Comparison of ENCODE assay signal across 14 cellular contexts in genomic region chr19:10888421-10888866, GRCh38. TPM values are rescaled to one million over a fixed set of nuclear protein-coding genes. Genes with fewer than 3 reads are reported as not detected.
A peak's percentile ranks its signal among the peaks of the same experiment; 100 is the strongest.
DNase-seq lines count a peak whose midpoint lies in the region; ATAC-seq and TF ChIP-seq lines count a peak whose summit lies in the region.
"Had no signal": no experiment of that assay in that cellular context is flagged by ENCODE, and none has a peak within 500 bp of the region (broad histone marks: within the 10 kb centered on the region; RNA-seq: fewer than 3 reads in every experiment).

No MANE protein-coding gene starts in this region.

- POLR2A ChIA-PET in OCI-LY7 (lab: Charles Lee): interaction anchor here (0.7 to 2.7 kb wide), 6 partner anchors 10 to 80 kb away, joined by 3 to 34 read pairs (median 5); no protein-coding TSS in a partner anchor
- POLR2A ChIA-PET in PC-3 (lab: Charles Lee; ENCODE audit: unreplicated experiment): no interaction called here

- no peaks in the 10 kb centered on the region for H3K27me3 ChIP-seq in PC-3 (ENCODE audit: low read length)

- BruUV-seq in OCI-LY7 (replicated peaks; lab: Mats Ljungman, UMichigan) (no TSS peak), PC-3 (replicated peaks; lab: Mats Ljungman, UMichigan) (no TSS peak)

- no peak for TF ChIP-seq CTCF in OCI-LY7 (conservative IDR thresholded peaks at IDR 0.05; ENCODE audit: low read length)
- TF ChIP-seq CTCF in mesothelial cell of epicardium (IDR thresholded peaks at IDR 0.05; ENCODE audit: unreplicated experiment): no peak
- TF ChIP-seq CTCF in PC-3 (conservative IDR thresholded peaks at IDR 0.05; ENCODE audit: low read depth, low read length): no peak

- peak overlapping the region; percentile 40 for H3K4me3 ChIP-seq in OCI-LY7 (ENCODE audit: low read depth, low read length, poor library complexity, severe bottlenecking)
- H3K4me3 ChIP-seq in PC-3 (ENCODE audit: low read length): no peak overlapping the region
- H3K4me3 ChIP-seq: A549, PC-9 had no signal

- H4K20me1 ChIP-seq in OCI-LY7 (ENCODE audit: insufficient read depth, low read length) (no peaks in the 10 kb centered on the region), PC-3 (ENCODE audit: low read length) (no peaks in the 10 kb centered on the region)

- no peak overlapping the region for H3K4me3 Mint-ChIP-seq in mesothelial cell of epicardium
- H3K4me3 Mint-ChIP-seq: activated naive CD4-positive, alpha-beta T cell treated with anti-CD3 and anti-CD28 coated beads, Interleukin-2, amount 50 U/mL, for 24 hours; central memory CD8-positive, alpha-beta T cell had no signal

- no peak for ATAC-seq in PC-3
- ATAC-seq: A549 had no signal

- peak overlapping the region; percentile 83 for H3K27ac Mint-ChIP-seq in mesothelial cell of epicardium
- H3K27ac Mint-ChIP-seq: activated naive CD4-positive, alpha-beta T cell treated with anti-CD3 and anti-CD28 coated beads, Interleukin-2, amount 50 U/mL, for 24 hours had no signal

- H3K27me3 Mint-ChIP-seq in mesothelial cell of epicardium (ENCODE audit: low read depth): no peaks in the 10 kb centered on the region
- H3K27me3 Mint-ChIP-seq: activated naive CD4-positive, alpha-beta T cell treated with anti-CD3 and anti-CD28 coated beads, Interleukin-2, amount 50 U/mL, for 24 hours; central memory CD8-positive, alpha-beta T cell had no signal

- H3K36me3 Mint-ChIP-seq in mesothelial cell of epicardium: no peaks in the 10 kb centered on the region
- H3K36me3 Mint-ChIP-seq: activated naive CD4-positive, alpha-beta T cell treated with anti-CD3 and anti-CD28 coated beads, Interleukin-2, amount 50 U/mL, for 24 hours had no signal

- H3K9me3 ChIP-seq in OCI-LY7 (ENCODE audit: low read length) (no peaks in the 10 kb centered on the region), PC-3 (ENCODE audit: low read length) (no peaks in the 10 kb centered on the region)
- H3K9me3 ChIP-seq: A549 had no signal

- no peaks in the 10 kb centered on the region for H3K9me2 ChIP-seq in OCI-LY7 (ENCODE audit: insufficient read depth, low read length)
- H3K9me2 ChIP-seq in PC-3 (replicated peaks; ENCODE audit: low read length): no peaks in the 10 kb centered on the region

- H3K4me2 ChIP-seq in OCI-LY7 (ENCODE audit: low read length) (peak overlapping the region; percentile 79), PC-3 (ENCODE audit: low read length) (no peak overlapping the region)
- H3K4me2 ChIP-seq: A549, PC-9 had no signal

- peak overlapping the region; percentile 91 for H3K27ac ChIP-seq in OCI-LY7 (ENCODE audit: low read depth, low read length, poor library complexity, severe bottlenecking)
- no peak overlapping the region for H3K27ac ChIP-seq in PC-3 (ENCODE audit: low read length)
- H3K27ac ChIP-seq: PC-9 had no signal

- peaks cover 12% of the 10 kb centered on the region for H3K36me3 ChIP-seq in OCI-LY7 (ENCODE audit: insufficient read depth, low read length)
- no peaks in the 10 kb centered on the region for H3K36me3 ChIP-seq in PC-3 (ENCODE audit: low read depth, low read length)

- CTCF ChIA-PET in OCI-LY7 (lab: Charles Lee; ENCODE audit: unreplicated experiment) (interaction anchor here (0.6 to 2.2 kb wide), 4 partner anchors 8 to 24 kb away, joined by 3 to 11 read pairs (median 8); no protein-coding TSS in a partner anchor), PC-3 (lab: Charles Lee) (no interaction called here)

- intact Hi-C loops in OCI-LY7 (cut with micrococcal nuclease; ENCODE audit: unreplicated experiment): loop anchor here (1.0 kb wide), 2 partner anchors 9 to 17 kb away; partner anchors contain the start of gene CARM1
- intact Hi-C loops in PC-3 (cut with micrococcal nuclease): no loop called here

- no peaks in the 10 kb centered on the region for H3F3A ChIP-seq in PC-3 (ENCODE audit: low read length, unreplicated experiment)

- peaks cover 78% of the 10 kb centered on the region for H3K79me2 ChIP-seq in OCI-LY7 (ENCODE audit: insufficient read depth, low read depth, low read length)
- H3K79me2 ChIP-seq in PC-3 (ENCODE audit: low read length): peaks cover 72% of the 10 kb centered on the region

- no peak overlapping the region for H2AFZ ChIP-seq in OCI-LY7 (ENCODE audit: low read length)
- no peak overlapping the region for H2AFZ ChIP-seq in PC-3 (ENCODE audit: low read length)
- H2AFZ ChIP-seq: PC-9 had no signal

- TF ChIP-seq RAD21 in Ishikawa (IDR thresholded peaks at IDR 0.05; ENCODE audit: low read depth): no peak

- DNase-seq in Ammon's horn (ENCODE audit: low spot score): peak; percentile 49
- peak; percentile 77 for DNase-seq in OCI-LY7 (ENCODE audit: low spot score)
- no peak for DNase-seq in mesothelial cell of epicardium (ENCODE audit: low spot score in 2 of 2, unreplicated experiment in 2 of 2)
- no peak for DNase-seq in NCI-H345 treated with DMSO at 0.1 percent for 48 hours (lab: John Stamatoyannopoulos, UW; ENCODE audit: unreplicated experiment)
- DNase-seq in PC-3: no peak
- DNase-seq in DMS79 (lab: John Stamatoyannopoulos, UW): no peak
- DNase-seq in UCSD-AML1 (lab: John Stamatoyannopoulos, UW; ENCODE audit: unreplicated experiment): no peak
- DNase-seq: activated CD8-positive, alpha-beta memory T cell treated with anti-CD3 and anti-CD28 coated beads for 24 hours; DMS79 treated with DMSO at 0.1 percent for 48 hours; PC-9 had no signal

- H3K4me1 ChIP-seq in OCI-LY7 (ENCODE audit: insufficient read depth, low read length, poor library complexity, severe bottlenecking) (peaks cover 37% of the 10 kb centered on the region), PC-3 (ENCODE audit: insufficient read depth, low read length) (peaks cover 7% of the 10 kb centered on the region; the same call in 1 of the 2 replicates)
- H3K4me1 ChIP-seq: A549 had no signal

- no peak overlapping the region for H3K9ac ChIP-seq in PC-3 (ENCODE audit: low read length)

- H3K9me3 Mint-ChIP-seq in mesothelial cell of epicardium: no peaks in the 10 kb centered on the region
- H3K9me3 Mint-ChIP-seq: activated naive CD4-positive, alpha-beta T cell treated with anti-CD3 and anti-CD28 coated beads, Interleukin-2, amount 50 U/mL, for 24 hours; central memory CD8-positive, alpha-beta T cell had no signal

- H3K4me1 Mint-ChIP-seq in mesothelial cell of epicardium: peaks cover 43% of the 10 kb centered on the region

- TF ChIP-seq EP300 in Ishikawa (IDR thresholded peaks at IDR 0.05; ENCODE audit: borderline replicate concordance): peak; percentile 58; the same call in 1 of the 2 replicates

TF ChIP-seq in Ishikawa, 13 proteins besides CTCF, POLR2A, EP300 and RAD21:
- TF ChIP-seq TEAD4 (IDR thresholded peaks at IDR 0.05): peak; percentile 21
- TF ChIP-seq NFIC (IDR thresholded peaks at IDR 0.05): peak; percentile 65
- TF ChIP-seq ZBTB7A (IDR thresholded peaks at IDR 0.05; ENCODE audit: low read depth): no peak
- TF ChIP-seq TCF12 (IDR thresholded peaks at IDR 0.05; ENCODE audit: low read depth): peak; percentile 53; the same call in 1 of the 2 replicates
- no peak for TF ChIP-seq TAF1 (IDR thresholded peaks at IDR 0.05; ENCODE audit: low read depth)
- TF ChIP-seq YY1 (IDR thresholded peaks at IDR 0.05; ENCODE audit: low read depth): 0 out of 2 replicates have a peak, but pooled peaks have one; percentile 18
- no peak for TF ChIP-seq EGR1 (IDR thresholded peaks at IDR 0.05)
- TF ChIP-seq, protein P1, sequence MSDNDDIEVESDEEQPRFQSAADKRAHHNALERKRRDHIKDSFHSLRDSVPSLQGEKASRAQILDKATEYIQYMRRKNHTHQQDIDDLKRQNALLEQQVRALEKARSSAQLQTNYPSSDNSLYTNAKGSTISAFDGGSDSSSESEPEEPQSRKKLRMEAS (IDR thresholded peaks at IDR 0.05): peak; percentile 47

RNA-seq across cellular contexts. Expression of gene CARM1, which starts 17.1 kb away (rescaled TPM):
- 35.1 and 41.2 TPM in 2 replicates for total RNA-seq in OCI-LY7 (2014; rRNA removed; shearing (Covaris generic))
- 107 and 108 TPM in 2 replicates for total RNA-seq in OCI-LY7 (2022)
- 71.4 to 78.0 TPM (median 76.4 TPM) in 3 replicates for total RNA-seq in mesothelial cell of epicardium
- total RNA-seq in PC-3 (2014; rRNA removed): 56.2 and 57.1 TPM in 2 replicates

RNA-seq across cellular contexts. Expression of gene YIPF2, which starts 40.0 kb away (rescaled TPM):
- 26.7 and 31.8 TPM in 2 replicates for total RNA-seq in OCI-LY7 (2014; rRNA removed; shearing (Covaris generic))
- total RNA-seq in OCI-LY7 (2022) (27.5 and 31.5 TPM in 2 replicates), mesothelial cell of epicardium (62.8 to 66.2 TPM (median 64.4 TPM) in 3 replicates), PC-3 (2014; rRNA removed) (126 and 131 TPM in 2 replicates)

RNA-seq across cellular contexts. Expression of gene TIMM29, which starts 40.2 kb away (rescaled TPM):
- total RNA-seq in OCI-LY7 (2014; rRNA removed; shearing (Covaris generic)): 24.1 and 28.3 TPM in 2 replicates
- 26.2 and 27.3 TPM in 2 replicates for total RNA-seq in OCI-LY7 (2022)
- 25.5 to 31.5 TPM (median 26.8 TPM) in 3 replicates for total RNA-seq in mesothelial cell of epicardium
- total RNA-seq in PC-3 (2014; rRNA removed): 60.7 and 90.1 TPM in 2 replicates

RNA-seq across cellular contexts. Expression of gene C19orf38, which starts 40.2 kb away (rescaled TPM):
- 4.2 and 5.2 TPM in 2 replicates for total RNA-seq in OCI-LY7 (2014; rRNA removed; shearing (Covaris generic))
- total RNA-seq in OCI-LY7 (2022) (4.9 and 7.5 TPM in 2 replicates), mesothelial cell of epicardium (2.0 to 2.5 TPM (median 2.3 TPM) in 3 replicates), PC-3 (2014; rRNA removed) (0.07 and 0.63 TPM in 2 replicates)

RNA-seq across cellular contexts. Expression of gene TMED1, which starts 52.4 kb away (rescaled TPM):
- total RNA-seq in OCI-LY7 (2014; rRNA removed; shearing (Covaris generic)): 20.8 and 22.5 TPM in 2 replicates
- 13.2 and 13.7 TPM in 2 replicates for total RNA-seq in OCI-LY7 (2022)
- total RNA-seq in mesothelial cell of epicardium: 30.0 to 35.0 TPM (median 30.9 TPM) in 3 replicates
- 81.2 and 94.6 TPM in 2 replicates for total RNA-seq in PC-3 (2014; rRNA removed)

Comparison
In these comparisons a context has a peak if more than half of its experiments do, and no peak if none do; other contexts are left out.
1. DNase-seq: peak in Ammon's horn (single experiment) and OCI-LY7 (single experiment); none in mesothelial cell of epicardium (0 of 2), NCI-H345 treated with DMSO at 0.1 percent for 48 hours (single experiment), PC-3 (single experiment), DMS79 (single experiment) and UCSD-AML1 (single experiment).